Comparison of ENCODE assay signal across 12 cellular contexts in the genomic region with DNA sequence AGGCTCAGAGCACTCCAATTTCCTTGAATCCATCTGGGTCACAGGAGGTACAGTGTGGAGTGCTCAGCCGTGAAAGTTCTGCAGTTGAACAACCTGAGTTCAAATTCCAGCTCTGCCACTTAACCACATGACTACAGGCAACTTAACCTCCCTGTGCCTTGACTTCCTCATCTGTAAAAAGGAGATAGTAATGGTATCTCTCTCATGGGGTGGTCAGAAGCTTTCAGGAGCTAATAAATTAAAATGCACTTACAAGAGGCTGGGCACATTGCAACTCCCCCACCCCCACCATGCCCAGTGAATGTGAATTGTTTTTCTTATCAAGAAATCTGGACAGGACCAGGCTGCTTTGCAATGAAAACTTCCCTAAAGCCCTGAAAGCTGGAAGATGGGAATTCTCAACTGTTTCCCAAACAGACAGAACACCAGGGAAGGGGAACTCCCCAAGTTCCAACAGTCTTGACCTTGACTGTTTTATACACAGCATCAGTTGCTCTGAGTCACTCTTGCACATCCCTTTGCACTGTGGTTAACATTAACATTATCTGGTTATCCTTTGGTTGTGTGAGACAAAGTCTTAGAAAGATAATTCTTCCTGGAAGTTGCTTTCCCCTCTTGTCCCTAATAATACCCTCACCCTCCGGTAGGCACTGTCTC.
A peak's percentile ranks its signal among the peaks of the same experiment; 100 is the strongest.
DNase-seq lines count a peak whose midpoint lies in the region; ATAC-seq, FAIRE-seq and TF ChIP-seq lines count a peak whose summit lies in the region.
"Had no signal": no experiment of that assay in that cellular context is flagged by ENCODE, and none has a peak within 500 bp of the region (broad histone marks: within the 10 kb centered on the region; RNA-seq: fewer than 3 reads in every experiment).

No MANE protein-coding gene starts in this region.

- H3K4me3 ChIP-seq in astrocyte (ENCODE audit: insufficient read depth, low read depth, low read length) = no peak overlapping the region
- no peak overlapping the region for H3K4me3 ChIP-seq in transverse colon

- H3K36me3 ChIP-seq in astrocyte (ENCODE audit: insufficient read depth, low read length) (no peaks in the 10 kb centered on the region), transverse colon (no peaks in the 10 kb centered on the region)

- no peak overlapping the region for H3K4me3 Mint-ChIP-seq in activated CD4-positive, alpha-beta T cell treated with anti-CD3 and anti-CD28 coated beads for 36 hours
- no peak overlapping the region for H3K4me3 Mint-ChIP-seq in astrocyte (ENCODE audit: unreplicated experiment)

- H3K27ac Mint-ChIP-seq in activated CD4-positive, alpha-beta T cell treated with anti-CD3 and anti-CD28 coated beads for 36 hours = no peak overlapping the region
- H3K27ac Mint-ChIP-seq in astrocyte (ENCODE audit: unreplicated experiment) = no peak overlapping the region

- H3K9ac ChIP-seq in astrocyte (ENCODE audit: low read length) = no peak overlapping the region

- H3K9me3 Mint-ChIP-seq in activated CD4-positive, alpha-beta T cell treated with anti-CD3 and anti-CD28 coated beads for 36 hours (ENCODE audit: low read depth) = no peaks in the 10 kb centered on the region
- H3K9me3 Mint-ChIP-seq in astrocyte (ENCODE audit: unreplicated experiment) = no peaks in the 10 kb centered on the region

- no peak for TF ChIP-seq CTCF in astrocyte (IDR thresholded peaks at IDR 0.05; ENCODE audit: insufficient read depth, low read depth, low read length)
- no peak for TF ChIP-seq CTCF in transverse colon (IDR thresholded peaks at IDR 0.05)

- H3K27ac ChIP-seq in astrocyte (ENCODE audit: low read depth, low read length) (no peak overlapping the region), transverse colon (peak overlapping the region in 3 of 4 donors; percentile 8 to 48 (median 28))

- no peak for DNase-seq in activated CD4-positive, alpha-beta T cell treated with anti-CD3 and anti-CD28 coated beads for 36 hours
- no peak for DNase-seq in activated CD4-positive, alpha-beta T cell treated with anti-CD3 and anti-CD28 coated beads, Interleukin-2, amount 50 U/mL, for 4 hours
- DNase-seq in astrocyte (ENCODE audit: low read depth) (peak; percentile 57), kidney tubule cell (ENCODE audit: low spot score) (peak; percentile 73), transverse colon (no peak), NCI-H69 (lab: John Stamatoyannopoulos, UW) (no peak), mucosa of gallbladder (ENCODE audit: low spot score) (no peak)
- DNase-seq: activated gamma-delta T cell treated with Interleukin-2 at 50 U/mL for 16 hours, mesendoderm had no signal

- no peak for TF ChIP-seq EP300 in transverse colon (IDR thresholded peaks at IDR 0.05; ENCODE audit: low read depth)

- no peak overlapping the region for H2AFZ ChIP-seq in astrocyte (ENCODE audit: low read depth, low read length)

- POLR2A ChIA-PET in activated CD4-positive, alpha-beta T cell treated with anti-CD3 and anti-CD28 coated beads for 36 hours (lab: Charles Lee) = no interaction called here

- in situ Hi-C loops in transverse colon (cut with MboI; ENCODE audit: low pct_ligation_motif_present in 1 of 4, low pct_unique_long_range_greater_than_20kb in 1 of 4, low sequenced_read_pairs in 3 of 4) = no loop called here

- no peaks in the 10 kb centered on the region for H4K20me1 ChIP-seq in astrocyte (ENCODE audit: insufficient read depth, low read length)

- no peak for FAIRE-seq in astrocyte (lab: Jason Lieb, UNC)
- FAIRE-seq: A204.1 had no signal

- H3K4me1 ChIP-seq in astrocyte (ENCODE audit: insufficient read depth, low read length) = peaks cover 10% of the 10 kb centered on the region
- H3K4me1 ChIP-seq in transverse colon = peaks cover 0 to 7% (median 0%) of the 10 kb centered on the region in 4 donors

- no peaks in the 10 kb centered on the region for H3K79me2 ChIP-seq in astrocyte (ENCODE audit: insufficient read depth, low read length)

- H3K36me3 Mint-ChIP-seq in activated CD4-positive, alpha-beta T cell treated with anti-CD3 and anti-CD28 coated beads for 36 hours (ENCODE audit: low read depth) = no peaks in the 10 kb centered on the region
- H3K36me3 Mint-ChIP-seq in astrocyte (ENCODE audit: low read depth, unreplicated experiment) = no peaks in the 10 kb centered on the region

- CTCF ChIA-PET in activated CD4-positive, alpha-beta T cell treated with anti-CD3 and anti-CD28 coated beads for 36 hours (lab: Charles Lee) = interaction anchor here (0.7 to 1.4 kb wide), 2 partner anchors 26 to 83 kb away, joined by 4 read pairs; no protein-coding TSS in a partner anchor

- H3K4me1 Mint-ChIP-seq in activated CD4-positive, alpha-beta T cell treated with anti-CD3 and anti-CD28 coated beads for 36 hours = peaks cover 9% of the 10 kb centered on the region
- H3K4me1 Mint-ChIP-seq in astrocyte (ENCODE audit: low read depth, unreplicated experiment) = peaks cover 7% of the 10 kb centered on the region

- no peaks in the 10 kb centered on the region for H3K9me3 ChIP-seq in astrocyte (ENCODE audit: insufficient read depth, low read depth, low read length)
- no peaks in the 10 kb centered on the region for H3K9me3 ChIP-seq in transverse colon

- 55 to 60% methylated on average over 1 to 2 of the region's 2 CpGs for WGBS in transverse colon (ENCODE audit: low coverage in 1 of 2), 2 donors

- H3K4me2 ChIP-seq in astrocyte (ENCODE audit: low read length) = peak overlapping the region; percentile 24

- intact Hi-C loops in activated CD4-positive, alpha-beta T cell treated with anti-CD3 and anti-CD28 coated beads for 36 hours (cut with DNase I, micrococcal nuclease) = no loop called here
- intact Hi-C loops in transverse colon (cut with DNase I; ENCODE audit: low total_unique reads) = no loop called here

- TF ChIP-seq POLR2A in transverse colon (IDR thresholded peaks at IDR 0.05) = no peak

- no peaks in the 10 kb centered on the region for H3K27me3 Mint-ChIP-seq in activated CD4-positive, alpha-beta T cell treated with anti-CD3 and anti-CD28 coated beads for 36 hours
- H3K27me3 Mint-ChIP-seq in astrocyte (ENCODE audit: low read depth, unreplicated experiment) = peaks cover 2% of the 10 kb centered on the region

- peak; percentile 69 for ATAC-seq in activated CD4-positive, alpha-beta T cell treated with anti-CD3 and anti-CD28 coated beads for 36 hours
- no peak for ATAC-seq in HG03135 (IDR thresholded peaks at IDR 0.05; ENCODE audit: unreplicated experiment)
- ATAC-seq: esophagus mucosa had no signal

- H3K27me3 ChIP-seq in astrocyte (ENCODE audit: insufficient read depth, low read length) (no peaks in the 10 kb centered on the region), transverse colon (no peaks in the 10 kb centered on the region)

Comparison
In these comparisons a context has a peak if more than half of its experiments do, and no peak if none do; other contexts are left out.
1. DNase-seq: peak in astrocyte (single experiment) and kidney tubule cell (single experiment); none in activated CD4-positive, alpha-beta T cell treated with anti-CD3 and anti-CD28 coated beads for 36 hours (single experiment), activated CD4-positive, alpha-beta T cell treated with anti-CD3 and anti-CD28 coated beads, Interleukin-2, amount 50 U/mL, for 4 hours (0 of 2), transverse colon (single experiment), NCI-H69 (single experiment) and mucosa of gallbladder (single experiment).